Comparison of ENCODE assay signal across 22 cellular contexts in the genomic region with DNA sequence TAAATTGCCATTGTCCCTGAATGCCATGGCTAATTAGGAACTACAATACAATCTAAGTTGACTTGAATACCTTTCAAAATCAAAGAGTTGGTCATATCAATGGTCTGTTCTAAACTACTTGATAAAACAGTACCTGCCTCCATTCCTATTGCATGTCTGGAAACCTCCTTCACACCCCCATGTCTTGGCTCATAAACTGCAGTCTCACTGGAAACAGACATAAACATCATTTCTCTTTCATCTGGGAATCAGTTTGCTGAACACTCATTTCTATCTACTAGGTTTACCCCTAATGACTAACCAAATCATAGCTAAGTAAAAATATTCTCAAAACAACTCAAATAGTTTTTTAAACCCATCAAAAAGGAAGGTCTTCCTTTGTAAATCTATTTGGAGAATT.
"Had no signal": no experiment of that assay in that cellular context is flagged by ENCODE, and none has a peak within 500 bp of the region (broad histone marks: within the 10 kb centered on the region; RNA-seq: fewer than 3 reads in every experiment).

No MANE protein-coding gene starts in this region.

- H3K4me3 ChIP-seq: lung, right atrium auricular region, thyroid gland, upper lobe of right lung had no signal

- H3K36me3 ChIP-seq: right atrium auricular region, thyroid gland, upper lobe of right lung had no signal

- H3K27me3 ChIP-seq: right atrium auricular region, thyroid gland, upper lobe of right lung had no signal

- H3K4me1 ChIP-seq: upper lobe of right lung had no signal

- ATAC-seq: left lobe of liver; naive thymus-derived CD8-positive, alpha-beta T cell; SK-N-SH treated with all-trans-retinoic acid at 6 μM for 48 hours; stimulated activated naive CD8-positive, alpha-beta T cell treated with anti-CD3 and anti-CD28 coated beads, Interleukin-15, Interleukin-2, amounts not matched to agents 100 U/mL and 50 U/mL, for 24 hours; upper lobe of right lung; WTC11 had no signal

- H3K9me3 ChIP-seq: right atrium auricular region, thyroid gland, upper lobe of right lung had no signal

- DNase-seq: activated CD4-positive, alpha-beta memory T cell treated with anti-CD3 and anti-CD28 coated beads for 36 hours; activated effector memory CD4-positive, alpha-beta T cell treated with Interleukin-2 at 50 U/mL for 16 hours; activated naive CD4-positive, alpha-beta T cell treated with anti-CD3 and anti-CD28 coated beads for 36 hours; activated naive CD8-positive, alpha-beta T cell treated with anti-CD3 and anti-CD28 coated beads, Interleukin-2, amount 10 ng/mL, durations not matched to agents 7 days and 5 days; activated T-cell treated with anti-CD3 and anti-CD28 coated beads, Interleukin-2, amount 50 U/mL, for 48 hours; amygdala; effector CD4-positive, alpha-beta T cell; erythroblast; foreskin fibroblast; hypothalamus; naive thymus-derived CD8-positive, alpha-beta T cell; stimulated activated CD4-positive, alpha-beta T cell treated with anti-CD3 and anti-CD28 coated beads, Interleukin-4, amount 100 ng/mL, for 24 hours; stimulated activated naive CD8-positive, alpha-beta T cell treated with anti-CD3 and anti-CD28 coated beads, Interleukin-15, Interleukin-2, amounts not matched to agents 100 U/mL and 50 U/mL, for 24 hours; T-helper 1 cell; T-helper 9 cell; thyroid gland; upper lobe of right lung had no signal

- H3K27ac ChIP-seq: right atrium auricular region, thyroid gland, upper lobe of right lung had no signal
